ENCODE assay signal across 7 cellular contexts in the genomic region with DNA sequence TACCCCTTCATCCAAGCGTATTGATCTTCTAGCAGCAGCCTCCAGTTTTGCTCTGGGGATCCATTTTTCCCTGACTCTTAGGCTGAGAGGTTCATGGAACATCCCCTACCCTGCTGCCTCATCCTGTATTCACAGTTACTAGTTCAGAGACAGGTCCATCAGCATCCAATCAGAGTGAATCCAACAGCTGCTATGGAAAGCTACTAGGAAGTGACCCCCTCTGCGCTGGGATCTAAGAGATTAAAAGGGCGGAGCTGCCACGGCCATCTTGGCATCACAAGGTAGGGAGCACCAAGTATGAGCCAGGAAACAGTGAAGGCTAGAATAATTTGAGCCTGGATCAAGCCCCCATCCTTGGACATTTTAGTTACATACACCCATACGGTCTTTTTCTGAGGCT. TPM values are rescaled to one million over a fixed set of nuclear protein-coding genes. Genes with fewer than 3 reads are reported as not detected.
"Had no signal": no experiment of that assay in that cellular context is flagged by ENCODE, and none has a peak within 500 bp of the region (broad histone marks: within the 10 kb centered on the region; RNA-seq: fewer than 3 reads in every experiment).

No MANE protein-coding gene starts in this region.

- H3K27ac ChIP-seq: GM23248, HL-60 had no signal

- H3K4me3 ChIP-seq: GM23248, HAP-1 had no signal

- H3K36me3 ChIP-seq: HAP-1 had no signal

- DNase-seq: GM23248, GOT3, H7, HFFc6 had no signal

- H3K9me3 ChIP-seq: HAP-1 had no signal

RNA-seq across cellular contexts. Expression of gene KAZN, which starts 32.5 kb away (rescaled TPM):
- polyA plus RNA-seq: IgD-negative memory B cell had no signal
